2 cellular contexts compared by ENCODE assay signal in the genomic region with DNA sequence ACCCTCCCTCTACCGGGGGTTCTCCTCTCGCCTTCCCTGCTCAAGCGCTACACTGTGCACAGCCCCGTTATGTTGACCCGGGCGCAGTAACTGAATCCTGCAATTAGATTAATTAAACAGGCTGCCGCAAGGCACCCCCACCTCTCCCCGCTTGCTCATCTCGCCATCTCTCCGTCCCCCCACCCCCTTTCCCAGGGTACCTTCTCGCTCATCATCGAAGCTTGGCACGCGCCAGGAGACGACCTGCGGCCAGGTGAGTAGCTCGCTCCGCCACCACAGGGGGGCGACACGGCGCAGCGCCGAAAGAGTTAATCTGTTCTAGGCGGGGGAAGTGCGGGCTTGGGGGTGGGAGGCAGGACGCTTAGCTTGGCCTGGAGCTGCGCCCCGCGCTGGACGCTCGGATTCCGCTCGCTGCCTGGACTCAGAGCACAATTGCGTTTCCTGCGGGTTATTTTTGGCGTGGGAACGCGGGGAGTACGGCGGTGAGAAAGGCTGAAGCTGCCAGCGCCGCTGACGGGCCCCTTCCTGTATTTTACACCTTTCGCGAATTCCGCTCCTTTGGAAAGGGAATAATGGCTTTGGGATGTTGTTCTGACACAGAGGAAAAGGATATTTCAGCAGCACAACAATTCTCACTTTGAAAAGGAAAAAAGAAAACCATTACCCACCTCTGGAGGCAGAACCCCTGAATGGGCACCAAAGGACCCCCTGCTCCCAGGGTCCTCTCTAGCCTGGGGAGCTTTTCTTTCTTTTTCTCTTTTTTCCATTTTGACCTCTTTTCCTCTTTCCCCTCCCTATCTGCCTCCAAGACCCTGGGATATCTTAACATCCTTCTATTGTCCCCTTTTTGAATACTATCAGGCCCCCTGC.
TF ChIP-seq lines count a peak whose summit lies in the region.

No MANE protein-coding gene starts in this region.

TF ChIP-seq in HCT116, 20 proteins besides CTCF, POLR2A, EP300 and RAD21 (continued from another document):
- TF ChIP-seq POLR2AphosphoS5 (IDR thresholded peaks at IDR 0.05; ENCODE audit: low read depth, low read length), result peak; percentile 31; the same call in 1 of the 2 replicates
TF ChIP-seq in HCT116: peak in this region for 3.

TF ChIP-seq in liver, 16 proteins besides CTCF, POLR2A, EP300 and RAD21 (continued from another document):
- TF ChIP-seq, protein P1, sequence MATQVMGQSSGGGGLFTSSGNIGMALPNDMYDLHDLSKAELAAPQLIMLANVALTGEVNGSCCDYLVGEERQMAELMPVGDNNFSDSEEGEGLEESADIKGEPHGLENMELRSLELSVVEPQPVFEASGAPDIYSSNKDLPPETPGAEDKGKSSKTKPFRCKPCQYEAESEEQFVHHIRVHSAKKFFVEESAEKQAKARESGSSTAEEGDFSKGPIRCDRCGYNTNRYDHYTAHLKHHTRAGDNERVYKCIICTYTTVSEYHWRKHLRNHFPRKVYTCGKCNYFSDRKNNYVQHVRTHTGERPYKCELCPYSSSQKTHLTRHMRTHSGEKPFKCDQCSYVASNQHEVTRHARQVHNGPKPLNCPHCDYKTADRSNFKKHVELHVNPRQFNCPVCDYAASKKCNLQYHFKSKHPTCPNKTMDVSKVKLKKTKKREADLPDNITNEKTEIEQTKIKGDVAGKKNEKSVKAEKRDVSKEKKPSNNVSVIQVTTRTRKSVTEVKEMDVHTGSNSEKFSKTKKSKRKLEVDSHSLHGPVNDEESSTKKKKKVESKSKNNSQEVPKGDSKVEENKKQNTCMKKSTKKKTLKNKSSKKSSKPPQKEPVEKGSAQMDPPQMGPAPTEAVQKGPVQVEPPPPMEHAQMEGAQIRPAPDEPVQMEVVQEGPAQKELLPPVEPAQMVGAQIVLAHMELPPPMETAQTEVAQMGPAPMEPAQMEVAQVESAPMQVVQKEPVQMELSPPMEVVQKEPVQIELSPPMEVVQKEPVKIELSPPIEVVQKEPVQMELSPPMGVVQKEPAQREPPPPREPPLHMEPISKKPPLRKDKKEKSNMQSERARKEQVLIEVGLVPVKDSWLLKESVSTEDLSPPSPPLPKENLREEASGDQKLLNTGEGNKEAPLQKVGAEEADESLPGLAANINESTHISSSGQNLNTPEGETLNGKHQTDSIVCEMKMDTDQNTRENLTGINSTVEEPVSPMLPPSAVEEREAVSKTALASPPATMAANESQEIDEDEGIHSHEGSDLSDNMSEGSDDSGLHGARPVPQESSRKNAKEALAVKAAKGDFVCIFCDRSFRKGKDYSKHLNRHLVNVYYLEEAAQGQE (IDR thresholded peaks at IDR 0.05), result no peak
- TF ChIP-seq RXRA (IDR thresholded peaks at IDR 0.05) (no peak), FOXA2 (IDR thresholded peaks at IDR 0.05) (no peak), HNF4G (IDR thresholded peaks at IDR 0.05) (no peak), HNF4A (conservative IDR thresholded peaks at IDR 0.05) (no peak), YY1 (IDR thresholded peaks at IDR 0.05) (no peak)
TF ChIP-seq in liver: peak in this region for 1.
